ENCODE assay signal across 2 cellular contexts in genomic region chr17:39598047-39598481, GRCh38.
TF ChIP-seq lines count a peak whose summit lies in the region.

No MANE protein-coding gene starts in this region.

TF ChIP-seq in HEK293, 187 proteins besides CTCF, POLR2A, EP300 and RAD21:
- TF ChIP-seq ZNF350 (tag by site-specific recombination; IDR thresholded peaks at IDR 0.05) (no peak), ZNF600 (tag by site-specific recombination; IDR thresholded peaks at IDR 0.05) (peak; percentile 46; the same call in 1 of the 2 replicates)

TF ChIP-seq in HepG2, 621 proteins besides CTCF, POLR2A, EP300 and RAD21:
- TF ChIP-seq TAF1 (CRISPR knock-in tag; IDR thresholded peaks at IDR 0.05) (no peak), ZNF563 (CRISPR knock-in tag; IDR thresholded peaks at IDR 0.05) (no peak), EZH2 (conservative IDR thresholded peaks at IDR 0.05; ENCODE audit: low read depth, low read length) (0 out of 2 replicates have a peak, but pooled peaks have one; percentile 36)
